In the genomic region with DNA sequence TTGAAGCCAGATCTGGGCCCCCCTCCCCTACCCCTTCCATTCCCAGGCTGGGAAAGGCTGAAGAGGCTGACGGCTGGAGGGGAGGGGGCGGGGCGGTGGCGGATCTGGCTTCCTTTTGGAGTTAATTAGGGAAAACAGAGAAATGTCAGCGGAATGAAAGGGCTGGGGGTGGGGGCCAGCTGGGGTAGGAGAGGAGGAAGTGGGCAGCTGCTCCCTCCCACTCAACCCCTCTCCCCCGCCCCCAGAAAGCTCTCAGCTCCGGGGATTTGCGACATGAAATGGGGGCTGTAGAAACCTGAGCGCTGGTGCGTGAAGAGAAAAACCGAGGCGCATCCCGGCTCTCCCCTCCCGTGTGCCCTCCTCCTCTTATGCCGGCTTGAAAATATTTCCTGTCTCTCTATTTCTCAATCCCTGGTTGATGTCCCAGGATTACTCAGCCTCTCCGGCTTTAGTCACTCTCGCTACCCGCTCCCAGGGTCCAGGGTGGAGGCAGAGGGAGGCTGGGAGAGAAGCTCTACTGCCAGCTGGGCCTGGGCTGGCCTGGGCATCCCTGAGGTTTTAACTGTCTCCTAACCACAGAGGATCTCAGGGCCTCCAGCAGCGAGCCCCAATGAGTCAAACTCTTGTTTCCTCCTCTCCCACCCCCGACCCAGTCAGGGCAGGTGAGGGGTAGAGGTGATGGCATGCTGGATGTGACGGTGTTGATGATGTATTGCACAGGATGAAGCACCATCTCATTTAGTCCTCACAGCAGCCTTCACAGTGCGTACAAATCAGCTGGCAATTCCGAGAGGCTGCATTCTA, we compare ENCODE assay signal across 8 cellular contexts. TPM values are rescaled to one million over a fixed set of nuclear protein-coding genes. Genes with fewer than 3 reads are reported as not detected.
DNase-seq lines count a peak whose midpoint lies in the region; ATAC-seq, FAIRE-seq and TF ChIP-seq lines count a peak whose summit lies in the region.

No MANE protein-coding gene starts in this region.

- FAIRE-seq in GM19239 (lab: Jason Lieb, UNC) = peak; percentile 85

- peak; percentile 81 for DNase-seq in 8988T
- no peak for DNase-seq in GM19239 (ENCODE audit: insufficient read length, low spot score)
- DNase-seq in PC-9 = peak; percentile 17 to 71
- DNase-seq in endothelial cell (ENCODE audit: low spot score) = peak; percentile 44
- DNase-seq in NK-92 (lab: John Stamatoyannopoulos, UW; ENCODE audit: unreplicated experiment) = no peak

- H3K27ac ChIP-seq in PC-9 (peak overlapping the region; percentile 72), muscle layer of duodenum (ENCODE audit: low read length) (peak overlapping the region; percentile 51)

- peaks cover 49% of the 10 kb centered on the region for H3K36me3 Mint-ChIP-seq in endothelial cell (ENCODE audit: low read depth, unreplicated experiment)

- H2AFZ ChIP-seq in PC-9 = 0 out of 2 replicates have a peak overlapping the region, but pooled peaks have one; percentile 65

- H3K79me2 ChIP-seq in PC-9 (ENCODE audit: low read depth) = no peaks in the 10 kb centered on the region

- peak overlapping the region; percentile 79 for H3K4me2 ChIP-seq in PC-9

- H3K4me3 ChIP-seq in PC-9 = peak overlapping the region; percentile 44; the same call in 1 of the 2 replicates
- H3K4me3 ChIP-seq in muscle layer of duodenum (ENCODE audit: low read depth in 1 of 2, low read length in 2 of 2) = peak overlapping the region; percentile 26 to 43

- H3K36me3 ChIP-seq in PC-9 (ENCODE audit: low read depth) = no peaks in the 10 kb centered on the region
- H3K36me3 ChIP-seq in muscle layer of duodenum (ENCODE audit: control insufficient read depth in 1 of 2, insufficient read depth in 2 of 2, low read length in 2 of 2) = peaks cover 13 to 34% of the 10 kb centered on the region in 2 donors

- H4K20me1 ChIP-seq in PC-9 (ENCODE audit: insufficient read depth) = no peaks in the 10 kb centered on the region

- H3K27me3 Mint-ChIP-seq in endothelial cell (ENCODE audit: unreplicated experiment) = peaks cover 29% of the 10 kb centered on the region

- H3F3A ChIP-seq in PC-9 (ENCODE audit: insufficient read depth, low read depth) = peaks cover 16% of the 10 kb centered on the region; the same call in 1 of the 2 replicates

- no peaks in the 10 kb centered on the region for H3K9me3 Mint-ChIP-seq in endothelial cell (ENCODE audit: unreplicated experiment)

- H3K9me3 ChIP-seq in PC-9 (ENCODE audit: insufficient read depth, low read depth) (no peaks in the 10 kb centered on the region), muscle layer of duodenum (ENCODE audit: control insufficient read depth in 1 of 2, low read length in 2 of 2) (no peaks in the 10 kb centered on the region)

- intact Hi-C loops in PC-9 (cut with micrococcal nuclease; ENCODE audit: unreplicated experiment) = no loop called here

- peak overlapping the region; percentile 66 for H3K4me3 Mint-ChIP-seq in endothelial cell (ENCODE audit: unreplicated experiment)

- no peaks in the 10 kb centered on the region for H3K27me3 ChIP-seq in PC-9 (ENCODE audit: insufficient read depth, low read depth)
- no peaks in the 10 kb centered on the region for H3K27me3 ChIP-seq in muscle layer of duodenum (ENCODE audit: low read depth, low read length)

- no peaks in the 10 kb centered on the region for H3K9me2 ChIP-seq in PC-9 (ENCODE audit: insufficient read depth)

- H3K4me1 ChIP-seq in PC-9 (replicated peaks; ENCODE audit: insufficient read depth) (peaks cover 18% of the 10 kb centered on the region), muscle layer of duodenum (ENCODE audit: control insufficient read depth in 1 of 2, insufficient read depth in 2 of 2, low read length in 2 of 2) (peaks cover 0 to 30% of the 10 kb centered on the region in 2 donors)

- CTCF ChIA-PET in PC-9 (lab: Charles Lee) = no interaction called here

- H3K4me1 Mint-ChIP-seq in endothelial cell (ENCODE audit: unreplicated experiment) = peaks cover 45% of the 10 kb centered on the region

- no TSS peak for BruUV-seq in PC-9 (replicated peaks; lab: Mats Ljungman, UMichigan)

- POLR2A ChIA-PET in PC-9 (lab: Charles Lee; ENCODE audit: unreplicated experiment) = no interaction called here

- peak overlapping the region; percentile 82 for H3K27ac Mint-ChIP-seq in endothelial cell (ENCODE audit: unreplicated experiment)

- no peak for ATAC-seq in HG02970 (IDR thresholded peaks at IDR 0.05; ENCODE audit: low FRiP score, unreplicated experiment)
- no peak for ATAC-seq in HG03460 (IDR thresholded peaks at IDR 0.05; ENCODE audit: unreplicated experiment)

- TF ChIP-seq CTCF in PC-9 (conservative IDR thresholded peaks at IDR 0.05) (no peak), endothelial cell (IDR thresholded peaks at IDR 0.05; ENCODE audit: unreplicated experiment) (no peak)

RNA-seq across cellular contexts. Expression of gene PCDHGC5, which starts 20.1 kb away (rescaled TPM):
- total RNA-seq in PC-9 (2021) (not detected in 2 replicates), endothelial cell (ENCODE audit: unreplicated experiment) (2.9 TPM)

RNA-seq across cellular contexts. Expression of gene PCDHGC4, which starts 24.2 kb away (rescaled TPM):
- total RNA-seq in PC-9 (2021) = not detected in 2 replicates
- 3.5 TPM for total RNA-seq in endothelial cell (ENCODE audit: unreplicated experiment)

RNA-seq across cellular contexts. Expression of gene PCDHGC3, which starts 33.2 kb away (rescaled TPM):
- total RNA-seq in PC-9 (2021) = 0.50 and 0.53 TPM in 2 replicates
- total RNA-seq in endothelial cell (ENCODE audit: unreplicated experiment) = 68.2 TPM

Comparison
In these comparisons a context has a peak if more than half of its experiments do, and no peak if none do; other contexts are left out.
1. DNase-seq: peak in 8988T (single experiment), PC-9 (2 of 2) and endothelial cell (single experiment); none in GM19239 (single experiment) and NK-92 (single experiment).
2. RNA of gene PCDHGC3, which starts 33.2 kb away (total RNA-seq): 68.2 TPM in endothelial cell (single experiment); 0.50 to 0.53 TPM in PC-9; every median in the first group is over 10 times any median in the second.